In genomic region chr2:156486175-156486574, GRCh38 we compare ENCODE assay signal across 20 cellular contexts.
DNase-seq lines count a peak whose midpoint lies in the region; ATAC-seq and TF ChIP-seq lines count a peak whose summit lies in the region.
"Had no signal": no experiment of that assay in that cellular context is flagged by ENCODE, and none has a peak within 500 bp of the region (broad histone marks: within the 10 kb centered on the region; RNA-seq: fewer than 3 reads in every experiment).

No MANE protein-coding gene starts in this region.

- CTCF ChIA-PET in RWPE1 (lab: Yijun Ruan, JAX) = interaction anchor here (0.9 kb wide), 1 partner anchor 68 kb away, joined by 3 read pairs; no protein-coding TSS in a partner anchor

- H3K4me1 Mint-ChIP-seq in activated T-cell treated with anti-CD3 and anti-CD28 coated beads, Interleukin-2, amount 50 U/mL, for 24 hours (ENCODE audit: low read depth) = peaks cover 54% of the 10 kb centered on the region

- DNase-seq in DMS 273 (lab: John Stamatoyannopoulos, UW; ENCODE audit: unreplicated experiment) = peak; percentile 19
- DNase-seq in DMS 273 treated with DMSO at 0.1 percent for 48 hours (lab: John Stamatoyannopoulos, UW) = no peak
- peak; percentile 34 for DNase-seq in RWPE1 (ENCODE audit: low spot score)
- peak; percentile 69 for DNase-seq in epithelial cell of esophagus (ENCODE audit: low read depth)
- peak; percentile 14 for DNase-seq in retina
- DNase-seq in activated T-cell treated with anti-CD3 and anti-CD28 coated beads, Interleukin-2, amount 50 U/mL, for 24 hours = no peak
- no peak for DNase-seq in NK-92 (lab: John Stamatoyannopoulos, UW; ENCODE audit: unreplicated experiment)
- DNase-seq: activated naive CD4-positive, alpha-beta T cell; body of pancreas; C1 segment of cervical spinal cord; DMS79; left colon; NCI-H1105 treated with DMSO at 0.1 percent for 48 hours; NCI-H2171; nucleus accumbens; stimulated activated naive B cell treated with anti-CD40 and anti-IgM and Interleukin-4, amounts not matched to agents 10 μg/mL and 1 μg/mL and 100 μg/mL, for 72 hours; trophoblast cell had no signal

- POLR2A ChIA-PET in RWPE1 (lab: Yijun Ruan, JAX; ENCODE audit: low non-redundant PET) = no interaction called here

- no peak for ATAC-seq in HG02798 (IDR thresholded peaks at IDR 0.05; ENCODE audit: poor library complexity, unreplicated experiment)
- ATAC-seq: body of pancreas; left colon; stimulated activated naive B cell treated with anti-CD40 and anti-IgM and Interleukin-4, amounts not matched to agents 10 μg/mL and 1 μg/mL and 100 μg/mL, for 72 hours; WTC11 had no signal

- H3K27me3 Mint-ChIP-seq in activated T-cell treated with anti-CD3 and anti-CD28 coated beads, Interleukin-2, amount 50 U/mL, for 24 hours = no peaks in the 10 kb centered on the region
- H3K27me3 Mint-ChIP-seq: stimulated activated naive B cell treated with anti-CD40 and anti-IgM and Interleukin-4, amounts not matched to agents 10 μg/mL and 1 μg/mL and 100 μg/mL, for 72 hours had no signal

- no peak overlapping the region for H3K27ac Mint-ChIP-seq in activated T-cell treated with anti-CD3 and anti-CD28 coated beads, Interleukin-2, amount 50 U/mL, for 24 hours
- H3K27ac Mint-ChIP-seq: stimulated activated naive B cell treated with anti-CD40 and anti-IgM and Interleukin-4, amounts not matched to agents 10 μg/mL and 1 μg/mL and 100 μg/mL, for 72 hours; WTC11 had no signal

- TF ChIP-seq CTCF in RWPE1 (conservative IDR thresholded peaks at IDR 0.05; ENCODE audit: low read depth) (no peak), epithelial cell of esophagus (IDR thresholded peaks at IDR 0.05; ENCODE audit: insufficient read depth, low read depth, low read length, missing control alignments) (no peak)

- no peaks in the 10 kb centered on the region for H3K9me3 Mint-ChIP-seq in activated T-cell treated with anti-CD3 and anti-CD28 coated beads, Interleukin-2, amount 50 U/mL, for 24 hours
- H3K9me3 Mint-ChIP-seq: stimulated activated naive B cell treated with anti-CD40 and anti-IgM and Interleukin-4, amounts not matched to agents 10 μg/mL and 1 μg/mL and 100 μg/mL, for 72 hours; WTC11 had no signal

- no peak overlapping the region for H3K4me3 ChIP-seq in epithelial cell of esophagus (ENCODE audit: low read length)
- H3K4me3 ChIP-seq: body of pancreas had no signal

- H3K36me3 Mint-ChIP-seq in activated T-cell treated with anti-CD3 and anti-CD28 coated beads, Interleukin-2, amount 50 U/mL, for 24 hours (ENCODE audit: low read depth) = peaks cover 11% of the 10 kb centered on the region
- H3K36me3 Mint-ChIP-seq: WTC11 had no signal

- no peak overlapping the region for H3K27ac ChIP-seq in RWPE1
- H3K27ac ChIP-seq: 22Rv1, body of pancreas had no signal

- no peak overlapping the region for H3K4me3 Mint-ChIP-seq in activated T-cell treated with anti-CD3 and anti-CD28 coated beads, Interleukin-2, amount 50 U/mL, for 24 hours
- H3K4me3 Mint-ChIP-seq: stimulated activated naive B cell treated with anti-CD40 and anti-IgM and Interleukin-4, amounts not matched to agents 10 μg/mL and 1 μg/mL and 100 μg/mL, for 72 hours; WTC11 had no signal

Comparison
In these comparisons a context has a peak if more than half of its experiments do, and no peak if none do; other contexts are left out.
1. DNase-seq: peak in DMS 273 (single experiment), RWPE1 (single experiment), epithelial cell of esophagus (single experiment) and retina (single experiment); none in DMS 273 treated with DMSO at 0.1 percent for 48 hours (single experiment), activated T-cell treated with anti-CD3 and anti-CD28 coated beads, Interleukin-2, amount 50 U/mL, for 24 hours (single experiment) and NK-92 (single experiment).